Comparison of ENCODE assay signal across 15 cellular contexts in the genomic region with DNA sequence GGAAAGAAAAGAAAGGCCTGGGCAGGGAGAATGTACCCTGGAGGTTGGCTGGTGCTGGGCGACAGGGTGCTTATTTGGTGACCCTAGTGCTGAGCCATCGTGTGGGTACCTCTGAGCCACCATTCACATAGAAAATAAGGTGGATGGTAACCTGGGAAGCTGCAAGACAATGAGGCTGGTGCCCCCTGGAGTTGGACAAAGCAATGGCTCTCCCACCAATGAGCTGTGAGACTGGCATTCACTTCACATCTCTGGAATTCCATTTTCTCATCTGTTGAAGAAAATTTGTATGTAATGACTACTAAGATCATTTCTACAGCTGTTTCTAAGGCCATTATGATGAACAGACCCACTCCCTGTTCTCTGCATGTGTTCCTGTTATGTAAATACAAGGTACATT.
DNase-seq lines count a peak whose midpoint lies in the region; ATAC-seq and TF ChIP-seq lines count a peak whose summit lies in the region.
"Had no signal": no experiment of that assay in that cellular context is flagged by ENCODE, and none has a peak within 500 bp of the region (broad histone marks: within the 10 kb centered on the region; RNA-seq: fewer than 3 reads in every experiment).

No MANE protein-coding gene starts in this region.

- H3K4me2 ChIP-seq in OCI-LY1 (ENCODE audit: low read length) (no peak overlapping the region), neuronal stem cell (ENCODE audit: insufficient read depth, low read length, poor library complexity, severe bottlenecking) (no peak overlapping the region)

- H2AFZ ChIP-seq in OCI-LY1 (ENCODE audit: low read length) (no peak overlapping the region), neuronal stem cell (ENCODE audit: low read length) (no peak overlapping the region)

- WGBS in right lobe of liver (ENCODE audit: insufficient coverage, low coverage, low lambda C conversion rate, missing lambda C conversion rate), result 77% methylated on average over 2 of the region's 2 CpGs
- no CpG with 5 or more reads among the region's 2 CpGs for WGBS in neuronal stem cell (ENCODE audit: extremely low coverage in 2 of 2, insufficient read length in 2 of 2, insufficient replicate concordance in 1 of 2), 2 donors

- POLR2A ChIA-PET in CD4-positive, alpha-beta memory T cell (lab: Charles Lee; ENCODE audit: partially characterized antibody), result no interaction called here

- H3K27me3 ChIP-seq in BE2C (no peaks in the 10 kb centered on the region), OCI-LY1 (ENCODE audit: insufficient read depth, low read length) (no peaks in the 10 kb centered on the region), right lobe of liver (no peaks in the 10 kb centered on the region), neuronal stem cell (ENCODE audit: control insufficient read depth in 3 of 3, insufficient read depth in 3 of 3, low read depth in 1 of 3, low read length in 3 of 3) (no peaks in the 10 kb centered on the region)
- H3K27me3 ChIP-seq in CD4-positive, alpha-beta memory T cell (ENCODE audit: insufficient read depth, low read length), result no peaks in the 10 kb centered on the region
- H3K27me3 ChIP-seq: heart left ventricle had no signal

- no peaks in the 10 kb centered on the region for H3K4me1 ChIP-seq in BE2C
- no peaks in the 10 kb centered on the region for H3K4me1 ChIP-seq in OCI-LY1 (ENCODE audit: insufficient read depth, low read length, severe bottlenecking)
- H3K4me1 ChIP-seq in right lobe of liver, result no peaks in the 10 kb centered on the region
- peaks cover 0 to 13% of the 10 kb centered on the region in 2 donors for H3K4me1 ChIP-seq in neuronal stem cell (ENCODE audit: control insufficient read depth in 2 of 2, insufficient read depth in 1 of 2, low read depth in 1 of 2, low read length in 2 of 2)
- no peaks in the 10 kb centered on the region for H3K4me1 ChIP-seq in CD4-positive, alpha-beta memory T cell (ENCODE audit: insufficient read depth, low read length)
- H3K4me1 ChIP-seq: heart left ventricle had no signal

- no peaks in the 10 kb centered on the region for H4K20me1 ChIP-seq in OCI-LY1 (ENCODE audit: insufficient read depth, low read length)

- H3K9ac ChIP-seq in OCI-LY1 (ENCODE audit: low read length) (no peak overlapping the region), neuronal stem cell (ENCODE audit: low read depth, low read length, poor library complexity) (no peak overlapping the region)

- H3K36me3 ChIP-seq in BE2C (no peaks in the 10 kb centered on the region), OCI-LY1 (ENCODE audit: insufficient read depth, low read length) (no peaks in the 10 kb centered on the region), right lobe of liver (no peaks in the 10 kb centered on the region), neuronal stem cell (replicated peaks in 1 of 2; ENCODE audit: control insufficient read depth in 2 of 2, insufficient read depth in 2 of 2, low read length in 2 of 2) (no peaks in the 10 kb centered on the region)
- no peaks in the 10 kb centered on the region for H3K36me3 ChIP-seq in CD4-positive, alpha-beta memory T cell (ENCODE audit: insufficient read depth, low read length)
- H3K36me3 ChIP-seq: heart left ventricle had no signal

- no peaks in the 10 kb centered on the region for H3F3A ChIP-seq in OCI-LY1 (ENCODE audit: insufficient read depth, low read length)

- no peak for TF ChIP-seq POLR2A in right lobe of liver (IDR thresholded peaks at IDR 0.05)

- no peak overlapping the region for H2AK5ac ChIP-seq in neuronal stem cell (ENCODE audit: low read depth, low read length)

- no peak overlapping the region for H4K8ac ChIP-seq in neuronal stem cell (ENCODE audit: low read depth, low read length)

- no peak overlapping the region for H4K91ac ChIP-seq in neuronal stem cell (ENCODE audit: low read depth, low read length, poor library complexity)

- H3K79me2 ChIP-seq in OCI-LY1 (ENCODE audit: insufficient read depth, low read length), result no peaks in the 10 kb centered on the region

- H3K79me1 ChIP-seq in neuronal stem cell (ENCODE audit: low read depth, low read length), result no peaks in the 10 kb centered on the region

- no peak overlapping the region for H3K4me3 Mint-ChIP-seq in CD4-positive, alpha-beta memory T cell

- H3K9me3 ChIP-seq in BE2C, result no peaks in the 10 kb centered on the region
- H3K9me3 ChIP-seq in OCI-LY1 (ENCODE audit: low read length), result no peaks in the 10 kb centered on the region
- no peaks in the 10 kb centered on the region for H3K9me3 ChIP-seq in right lobe of liver
- H3K9me3 ChIP-seq in neuronal stem cell (replicated peaks in 1 of 2; ENCODE audit: control insufficient read depth in 2 of 2, insufficient read depth in 1 of 2, low read depth in 1 of 2, low read length in 2 of 2), result no peaks in the 10 kb centered on the region
- H3K9me3 ChIP-seq in CD4-positive, alpha-beta memory T cell (ENCODE audit: control insufficient read depth in 1 of 2, low read length in 2 of 2), result no peaks in the 10 kb centered on the region
- H3K9me3 ChIP-seq: heart left ventricle had no signal

- no peak overlapping the region for H2BK12ac ChIP-seq in neuronal stem cell (ENCODE audit: low read length)

- TF ChIP-seq CTCF in BE2C (IDR thresholded peaks at IDR 0.05; ENCODE audit: low read depth, low read length) (peak; percentile 26; the same call in 1 of the 2 replicates), GM12872 (IDR thresholded peaks at IDR 0.05; ENCODE audit: insufficient read depth, low read depth, low read length) (peak; percentile 54), OCI-LY1 (IDR thresholded peaks at IDR 0.05; ENCODE audit: low read length) (peak; percentile 40; the same call in 1 of the 2 replicates), right lobe of liver (IDR thresholded peaks at IDR 0.05) (peak; percentile 24 to 51 (median 38))

- H3K9me3 Mint-ChIP-seq in CD4-positive, alpha-beta memory T cell, result no peaks in the 10 kb centered on the region

- H3K27me3 Mint-ChIP-seq in CD4-positive, alpha-beta memory T cell, result peaks cover 5 to 7% of the 10 kb centered on the region in 2 donors

- H3K27ac Mint-ChIP-seq in CD4-positive, alpha-beta memory T cell, result no peak overlapping the region

- no peak overlapping the region for H2BK5ac ChIP-seq in neuronal stem cell (ENCODE audit: low read length)

- no peaks in the 10 kb centered on the region for H3K4me1 Mint-ChIP-seq in CD4-positive, alpha-beta memory T cell

- H3K36me3 Mint-ChIP-seq in CD4-positive, alpha-beta memory T cell, result no peaks in the 10 kb centered on the region

- no peak overlapping the region for H2BK15ac ChIP-seq in neuronal stem cell (ENCODE audit: low read length)

- H3K9me2 ChIP-seq in OCI-LY1 (ENCODE audit: low read depth, low read length), result no peaks in the 10 kb centered on the region

- H2BK120ac ChIP-seq in neuronal stem cell (ENCODE audit: low read depth, low read length), result no peak overlapping the region

- CTCF ChIA-PET in CD4-positive, alpha-beta memory T cell (lab: Charles Lee; ENCODE audit: partially characterized antibody), result no interaction called here

- H3K4ac ChIP-seq in neuronal stem cell (ENCODE audit: low read length), result no peak overlapping the region

- ATAC-seq in right lobe of liver (peak; percentile 56 to 72 (median 66)), HG03354 (IDR thresholded peaks at IDR 0.05; ENCODE audit: poor library complexity, severe bottlenecking, unreplicated experiment) (no peak), HG03097 (IDR thresholded peaks at IDR 0.05; ENCODE audit: low FRiP score, unreplicated experiment) (no peak)

- H3K23ac ChIP-seq in neuronal stem cell (ENCODE audit: low read depth, low read length, poor library complexity), result no peak overlapping the region

- H3K4me3 ChIP-seq in BE2C (ENCODE audit: low read depth, low read length) (no peak overlapping the region), OCI-LY1 (ENCODE audit: low read depth, low read length, poor library complexity, severe bottlenecking) (no peak overlapping the region), right lobe of liver (no peak overlapping the region), neuronal stem cell (ENCODE audit: low read length in 2 of 2) (no peak overlapping the region)
- no peak overlapping the region for H3K4me3 ChIP-seq in CD4-positive, alpha-beta memory T cell (ENCODE audit: low read length in 2 of 2)
- H3K4me3 ChIP-seq: dorsolateral prefrontal cortex, heart left ventricle had no signal

- H3K18ac ChIP-seq in neuronal stem cell (ENCODE audit: low read length), result no peak overlapping the region

- intact Hi-C loops in right lobe of liver (cut with DNase I), result no loop called here
- intact Hi-C loops in CD4-positive, alpha-beta memory T cell (cut with micrococcal nuclease), result no loop called here

- no peak overlapping the region for H3K14ac ChIP-seq in neuronal stem cell (ENCODE audit: low read length)

- DNase-seq in BE2C, result no peak
- no peak for DNase-seq in right lobe of liver
- DNase-seq in neuronal stem cell (ENCODE audit: low spot score), result no peak
- no peak for DNase-seq in CD4-positive, alpha-beta memory T cell
- DNase-seq: DMS79, dorsolateral prefrontal cortex, HCEC 1CT, NCI-H1436 treated with DMSO at 0.1 percent for 48 hours had no signal

- H3K27ac ChIP-seq in OCI-LY1 (ENCODE audit: low read depth, low read length, poor library complexity, severe bottlenecking) (no peak overlapping the region), right lobe of liver (no peak overlapping the region), neuronal stem cell (replicated peaks; ENCODE audit: low read length) (no peak overlapping the region)
- H3K27ac ChIP-seq in CD4-positive, alpha-beta memory T cell (ENCODE audit: low read depth, low read length), result no peak overlapping the region
- H3K27ac ChIP-seq: RWPE1, VCaP had no signal

Comparison
In these comparisons a context has a peak if more than half of its experiments do, and no peak if none do; other contexts are left out.
1. ATAC-seq: peak in right lobe of liver (4 of 4); none in HG03354 (single experiment) and HG03097 (single experiment).
2. Peak in every context shown above with its lines, with median percentiles within 50 percentile points of each other: CTCF ChIP-seq.